ENCODE assay signal across 35 cellular contexts in the genomic region with DNA sequence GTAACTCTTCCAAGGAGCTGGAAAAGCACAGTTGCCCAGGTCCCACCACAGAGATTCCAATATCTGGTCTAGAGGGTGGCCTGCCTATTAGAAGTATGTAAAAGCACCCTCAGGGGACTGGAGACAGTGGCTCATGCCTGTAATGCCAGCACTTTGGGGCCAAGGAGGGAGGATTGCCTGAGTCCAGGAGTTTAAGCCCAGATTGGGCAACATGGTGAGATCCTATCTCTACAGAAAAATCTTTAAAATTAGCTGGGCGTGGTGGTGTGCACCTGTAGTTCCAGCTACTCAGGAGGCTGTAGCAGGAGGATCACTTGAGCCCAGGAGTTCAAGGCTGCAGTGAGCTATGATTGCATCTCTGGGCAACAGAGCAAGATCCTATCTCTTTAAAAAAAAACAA.
"Had no signal": no experiment of that assay in that cellular context is flagged by ENCODE, and none has a peak within 500 bp of the region (broad histone marks: within the 10 kb centered on the region; RNA-seq: fewer than 3 reads in every experiment).

No MANE protein-coding gene starts in this region.

- DNase-seq: Karpas-422, Kasumi-1, MG63, MM.1S, MV-4-11, NCI-H1048, NCI-H1092, NCI-H1092 treated with DMSO at 0.1 percent for 48 hours, NCI-H1105, NCI-H1105 treated with DMSO at 0.1 percent for 48 hours, NCI-H1417, NCI-H1417 treated with DMSO at 0.1 percent for 48 hours, NCI-H1436, NCI-H1436 treated with DMSO at 0.1 percent for 48 hours, NCI-H146, NCI-H1694, NCI-H1694 treated with DMSO at 0.1 percent for 48 hours, NCI-H187, NCI-H187 treated with DMSO at 0.1 percent for 48 hours, NCI-H1930, NCI-H2029, NCI-H2029 treated with DMSO at 0.1 percent for 48 hours, NCI-H2081, NCI-H2081 treated with DMSO at 0.1 percent for 48 hours, NCI-H2107, NCI-H2171, NCI-H2171 treated with DMSO at 0.1 percent for 48 hours, NCI-H2227 treated with DMSO at 0.1 percent for 48 hours, NCI-H226, NCI-H345, NCI-H446, NCI-H446 treated with DMSO at 0.1 percent for 48 hours, NCI-H510A, NCI-H510A treated with DMSO at 0.1 percent for 48 hours had no signal

- H3K4me3 ChIP-seq: MG63 had no signal

- H3K9ac ChIP-seq: KMS-11 had no signal

- H3K4me2 ChIP-seq: KMS-11 had no signal

- H3K36me3 ChIP-seq: MG63 had no signal

- H3K9me3 ChIP-seq: MG63 had no signal

- H3K27ac ChIP-seq: KMS-11 had no signal

- H3K27me3 ChIP-seq: MG63 had no signal
